ENCODE assay signal across 12 cellular contexts in genomic region chr1:234996245-234996757, GRCh38.
DNase-seq lines count a peak whose midpoint lies in the region; ATAC-seq, FAIRE-seq and TF ChIP-seq lines count a peak whose summit lies in the region.
"Had no signal": no experiment of that assay in that cellular context is flagged by ENCODE, and none has a peak within 500 bp of the region (broad histone marks: within the 10 kb centered on the region; RNA-seq: fewer than 3 reads in every experiment).

No MANE protein-coding gene starts in this region.

- H3K27me3 ChIP-seq in HepG2 (ENCODE audit: control insufficient read depth in 1 of 2, insufficient read depth in 2 of 2, low read length in 2 of 2) = no peaks in the 10 kb centered on the region

- BruUV-seq in HepG2 (replicated peaks; lab: Mats Ljungman, UMichigan) = no TSS peak

- DNase-seq in LHCN-M2 (ENCODE audit: low read depth) (peak; percentile 42), caudate nucleus (lab: John Stamatoyannopoulos, UW) (no peak), HepG2 (ENCODE audit: low spot score) (no peak), substantia nigra (lab: John Stamatoyannopoulos, UW) (no peak), CD14-positive monocyte (ENCODE audit: low spot score) (no peak), OCI-M2 (lab: John Stamatoyannopoulos, UW; ENCODE audit: unreplicated experiment) (no peak), hypothalamus (lab: John Stamatoyannopoulos, UW) (no peak)
- DNase-seq: activated naive CD8-positive, alpha-beta T cell treated with anti-CD3 and anti-CD28 coated beads for 36 hours; H7; NCI-H1105 had no signal

- no peak overlapping the region for H3K4me3 ChIP-seq in HepG2 (replicated peaks in 1 of 3; ENCODE audit: insufficient read depth in 1 of 3, low read depth in 2 of 3, low read length in 3 of 3)

- no peak overlapping the region for H3K27ac Mint-ChIP-seq in CD14-positive monocyte
- H3K27ac Mint-ChIP-seq: activated naive CD8-positive, alpha-beta T cell treated with anti-CD3 and anti-CD28 coated beads for 36 hours had no signal

- H3K4me1 ChIP-seq in HepG2 (ENCODE audit: insufficient read depth, low read length) = peaks cover 60% of the 10 kb centered on the region

- H3K4me2 ChIP-seq in HepG2 (ENCODE audit: low read depth, low read length) = peak overlapping the region; percentile 97; the same call in 1 of the 2 replicates

- no peak overlapping the region for H3K4me3 Mint-ChIP-seq in CD14-positive monocyte
- H3K4me3 Mint-ChIP-seq: activated naive CD8-positive, alpha-beta T cell treated with anti-CD3 and anti-CD28 coated beads for 36 hours; dendritic cell treated with granulocyte-macrophage colony-stimulating factor and Interleukin-4, amounts not matched to agents 40 ng/mL and 50 ng/mL, for 4 days had no signal

- H4K20me1 ChIP-seq in HepG2 (ENCODE audit: insufficient read depth, low read length) = no peaks in the 10 kb centered on the region

- TF ChIP-seq CTCF in HepG2 (CRISPR knock-in tag; IDR thresholded peaks at IDR 0.05) = no peak
- no peak for TF ChIP-seq CTCF in CD14-positive monocyte (IDR thresholded peaks at IDR 0.05)

- WGBS in HepG2 (ENCODE audit: low lambda C conversion rate) = 84% methylated on average over 9 of the region's 9 CpGs

- CTCF ChIA-PET in HepG2 (lab: Yijun Ruan, JAX; ENCODE audit: low intra/inter-chr PET ratio, low total read pairs) = no interaction called here

- no peak for TF ChIP-seq RAD21 in HepG2 (CRISPR knock-in tag; IDR thresholded peaks at IDR 0.05)

- no peaks in the 10 kb centered on the region for H3K79me2 ChIP-seq in HepG2 (ENCODE audit: insufficient read depth, low read length)

- no peak for FAIRE-seq in HepG2 (lab: Jason Lieb, UNC)

- ATAC-seq in HepG2 (no peak), HG02870 (IDR thresholded peaks at IDR 0.05; ENCODE audit: unreplicated experiment) (no peak)

- H3K9ac ChIP-seq in HepG2 (ENCODE audit: insufficient read depth, low read depth, low read length) = no peak overlapping the region

- peaks cover 0 to 5% of the 10 kb centered on the region in 2 donors for H3K36me3 Mint-ChIP-seq in CD14-positive monocyte

- in situ Hi-C loops in HepG2 (cut with HindIII; ENCODE audit: extremely low pct_ligation_motif_present, low pct_unique_long_range_greater_than_20kb) = no loop called here

- POLR2A ChIA-PET in HepG2 (lab: Yijun Ruan, JAX) = interaction anchor here (0.6 to 3.3 kb wide), 12 partner anchors 8 to 383 kb away, joined by 3 to 23 read pairs (median 5); no protein-coding TSS in a partner anchor

- H3K27me3 Mint-ChIP-seq in CD14-positive monocyte (ENCODE audit: low read depth in 3 of 3) = peaks cover 0 to 4% (median 3%) of the 10 kb centered on the region in 3 donors
- H3K27me3 Mint-ChIP-seq: activated naive CD8-positive, alpha-beta T cell treated with anti-CD3 and anti-CD28 coated beads for 36 hours; dendritic cell treated with granulocyte-macrophage colony-stimulating factor and Interleukin-4, amounts not matched to agents 40 ng/mL and 50 ng/mL, for 4 days had no signal

- no peaks in the 10 kb centered on the region for H3K9me3 ChIP-seq in HepG2 (ENCODE audit: low read length)

- H3K36me3 ChIP-seq in HepG2 (replicated peaks in 1 of 2; ENCODE audit: control insufficient read depth in 1 of 2, insufficient read depth in 2 of 2, low read length in 2 of 2) = no peaks in the 10 kb centered on the region

- no peak for TF ChIP-seq POLR2A in HepG2 (IDR thresholded peaks at IDR 0.05; ENCODE audit: insufficient read depth in 1 of 2, low read depth in 2 of 2, low read length in 2 of 2)

- H3K4me1 Mint-ChIP-seq in CD14-positive monocyte = peaks cover 26% of the 10 kb centered on the region

- H2AFZ ChIP-seq in HepG2 (ENCODE audit: low read length) = no peak overlapping the region

- H3K27ac ChIP-seq in caudate nucleus (ENCODE audit: low read depth, low read length) = peak overlapping the region; percentile 98
- no peak overlapping the region for H3K27ac ChIP-seq in HepG2 (ENCODE audit: extremely low read length, insufficient read depth, low read length)
- H3K27ac ChIP-seq in substantia nigra (ENCODE audit: low read depth, low read length, poor library complexity, severe bottlenecking) = peak overlapping the region; percentile 59

- no peak for TF ChIP-seq EP300 in HepG2 (IDR thresholded peaks at IDR 0.05; ENCODE audit: low read depth in 2 of 2, low read length in 2 of 2)
- no peak for TF ChIP-seq EP300 in HepG2 (CRISPR knock-in tag; IDR thresholded peaks at IDR 0.05; ENCODE audit: borderline replicate concordance)

- intact Hi-C loops in HepG2 (cut with micrococcal nuclease; ENCODE audit: unreplicated experiment) (no loop called here), CD14-positive monocyte (cut with micrococcal nuclease) (no loop called here)

- peaks cover 0 to 3% (median 0%) of the 10 kb centered on the region in 7 donors for H3K9me3 Mint-ChIP-seq in CD14-positive monocyte
- H3K9me3 Mint-ChIP-seq: dendritic cell treated with granulocyte-macrophage colony-stimulating factor and Interleukin-4, amounts not matched to agents 40 ng/mL and 50 ng/mL, for 4 days had no signal

TF ChIP-seq in HepG2, 621 proteins besides CTCF, POLR2A, EP300 and RAD21:
- TF ChIP-seq ZBTB40 (IDR thresholded peaks at IDR 0.05) (no peak), ZBTB40 (CRISPR knock-in tag; IDR thresholded peaks at IDR 0.05) (peak; percentile 91), ZNF225 (CRISPR knock-in tag; IDR thresholded peaks at IDR 0.05) (no peak)
